In the genomic region with DNA sequence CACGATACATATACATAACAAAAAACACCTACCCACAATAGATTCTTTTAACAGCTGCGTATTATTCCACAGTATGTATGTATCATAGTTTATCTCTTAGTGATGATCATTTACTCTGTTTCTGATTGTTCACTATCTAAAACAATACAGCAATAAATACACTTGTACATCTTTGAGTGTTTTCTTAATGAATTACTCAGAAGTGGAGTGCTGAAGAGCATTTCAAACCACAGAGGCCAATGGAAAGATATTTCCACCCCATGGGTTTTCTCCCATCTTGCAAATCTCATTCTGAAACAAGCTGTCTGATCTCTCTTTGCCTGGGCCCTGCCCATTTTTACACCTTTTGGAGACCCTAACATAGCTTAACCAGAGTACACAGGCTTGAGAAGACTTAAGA, we compare ENCODE assay signal across 18 cellular contexts.
DNase-seq lines count a peak whose midpoint lies in the region; ATAC-seq lines count a peak whose summit lies in the region.
"Had no signal": no experiment of that assay in that cellular context is flagged by ENCODE, and none has a peak within 500 bp of the region (broad histone marks: within the 10 kb centered on the region; RNA-seq: fewer than 3 reads in every experiment).

No MANE protein-coding gene starts in this region.

- peaks cover 0 to 16% of the 10 kb centered on the region in 2 donors for H3K9me3 Mint-ChIP-seq in activated naive CD4-positive, alpha-beta T cell treated with anti-CD3 and anti-CD28 coated beads, Interleukin-2, amount 50 U/mL, for 72 hours
- H3K9me3 Mint-ChIP-seq in activated naive CD4-positive, alpha-beta T cell treated with anti-CD3 and anti-CD28 coated beads, Interleukin-2, amount 10 ng/mL, durations not matched to agents 7 days and 5 days, result peaks cover 6% of the 10 kb centered on the region
- H3K9me3 Mint-ChIP-seq in activated T-helper 2 cell treated with anti-CD3 and anti-CD28 coated beads, Interferon-gamma antibody, Interleukin-2, Interleukin-4, amounts not matched to agents 10 μg/mL and 5 μg/mL and 100 μg/mL, durations not matched to agents 14 hours and 24 hours and 36 hours, result peaks cover 19% of the 10 kb centered on the region
- peaks cover 0 to 5% of the 10 kb centered on the region in 2 donors for H3K9me3 Mint-ChIP-seq in stimulated activated naive CD8-positive, alpha-beta T cell treated with anti-CD3 and anti-CD28 coated beads, Interleukin-15, amount 100 ng/mL, for 72 hours
- H3K9me3 Mint-ChIP-seq: CD8-positive, alpha-beta T cell; GM23338 had no signal

- peak; percentile 72 to 91 for ATAC-seq in activated naive CD4-positive, alpha-beta T cell treated with anti-CD3 and anti-CD28 coated beads, Interleukin-2, amount 50 U/mL, for 72 hours
- peak; percentile 87 for ATAC-seq in stimulated activated naive CD8-positive, alpha-beta T cell treated with anti-CD3 and anti-CD28 coated beads, Interleukin-15, amount 100 ng/mL, for 72 hours
- ATAC-seq in left ventricle myocardium superior, result no peak
- ATAC-seq: CD8-positive, alpha-beta T cell; GM23338; HCT116; HepG2 had no signal

- CTCF ChIA-PET in activated naive CD4-positive, alpha-beta T cell treated with anti-CD3 and anti-CD28 coated beads, Interleukin-2, amount 10 ng/mL, durations not matched to agents 7 days and 5 days (lab: Charles Lee), result no interaction called here

- peak overlapping the region; percentile 21 to 79 for H3K27ac Mint-ChIP-seq in activated naive CD4-positive, alpha-beta T cell treated with anti-CD3 and anti-CD28 coated beads, Interleukin-2, amount 50 U/mL, for 72 hours
- H3K27ac Mint-ChIP-seq in activated naive CD4-positive, alpha-beta T cell treated with anti-CD3 and anti-CD28 coated beads, Interleukin-2, amount 10 ng/mL, durations not matched to agents 7 days and 5 days, result no peak overlapping the region
- peak overlapping the region; percentile 87 for H3K27ac Mint-ChIP-seq in activated T-helper 2 cell treated with anti-CD3 and anti-CD28 coated beads, Interferon-gamma antibody, Interleukin-2, Interleukin-4, amounts not matched to agents 10 μg/mL and 5 μg/mL and 100 μg/mL, durations not matched to agents 14 hours and 24 hours and 36 hours
- H3K27ac Mint-ChIP-seq in stimulated activated naive CD8-positive, alpha-beta T cell treated with anti-CD3 and anti-CD28 coated beads, Interleukin-15, amount 100 ng/mL, for 72 hours, result peak overlapping the region in 1 of 2 donors; percentile 81
- H3K27ac Mint-ChIP-seq: CD8-positive, alpha-beta T cell; GM23338 had no signal

- in situ Hi-C loops in KBM-7 (cut with MboI; ENCODE audit: low pct_unique_long_range_greater_than_20kb, low sequenced_read_pairs), result no loop called here

- peaks cover 0 to 18% of the 10 kb centered on the region in 2 donors for H3K36me3 Mint-ChIP-seq in activated naive CD4-positive, alpha-beta T cell treated with anti-CD3 and anti-CD28 coated beads, Interleukin-2, amount 50 U/mL, for 72 hours
- peaks cover 1% of the 10 kb centered on the region for H3K36me3 Mint-ChIP-seq in activated naive CD4-positive, alpha-beta T cell treated with anti-CD3 and anti-CD28 coated beads, Interleukin-2, amount 10 ng/mL, durations not matched to agents 7 days and 5 days
- H3K36me3 Mint-ChIP-seq in activated T-helper 2 cell treated with anti-CD3 and anti-CD28 coated beads, Interferon-gamma antibody, Interleukin-2, Interleukin-4, amounts not matched to agents 10 μg/mL and 5 μg/mL and 100 μg/mL, durations not matched to agents 14 hours and 24 hours and 36 hours (ENCODE audit: low read depth), result no peaks in the 10 kb centered on the region
- H3K36me3 Mint-ChIP-seq: CD8-positive, alpha-beta T cell had no signal

- H3K27me3 Mint-ChIP-seq in activated naive CD4-positive, alpha-beta T cell treated with anti-CD3 and anti-CD28 coated beads, Interleukin-2, amount 10 ng/mL, durations not matched to agents 7 days and 5 days, result no peaks in the 10 kb centered on the region
- H3K27me3 Mint-ChIP-seq in activated T-helper 2 cell treated with anti-CD3 and anti-CD28 coated beads, Interferon-gamma antibody, Interleukin-2, Interleukin-4, amounts not matched to agents 10 μg/mL and 5 μg/mL and 100 μg/mL, durations not matched to agents 14 hours and 24 hours and 36 hours (ENCODE audit: low read depth), result no peaks in the 10 kb centered on the region
- no peaks in the 10 kb centered on the region for H3K27me3 Mint-ChIP-seq in stimulated activated naive CD8-positive, alpha-beta T cell treated with anti-CD3 and anti-CD28 coated beads, Interleukin-15, amount 100 ng/mL, for 72 hours

- peaks cover 17% of the 10 kb centered on the region for H3K4me1 Mint-ChIP-seq in activated naive CD4-positive, alpha-beta T cell treated with anti-CD3 and anti-CD28 coated beads, Interleukin-2, amount 10 ng/mL, durations not matched to agents 7 days and 5 days
- H3K4me1 Mint-ChIP-seq in activated T-helper 2 cell treated with anti-CD3 and anti-CD28 coated beads, Interferon-gamma antibody, Interleukin-2, Interleukin-4, amounts not matched to agents 10 μg/mL and 5 μg/mL and 100 μg/mL, durations not matched to agents 14 hours and 24 hours and 36 hours (ENCODE audit: low read depth), result peaks cover 37% of the 10 kb centered on the region
- H3K4me1 Mint-ChIP-seq in stimulated activated naive CD8-positive, alpha-beta T cell treated with anti-CD3 and anti-CD28 coated beads, Interleukin-15, amount 100 ng/mL, for 72 hours, result peaks cover 28% of the 10 kb centered on the region

- intact Hi-C loops in activated T-helper 2 cell treated with anti-CD3 and anti-CD28 coated beads, Interferon-gamma antibody, Interleukin-2, Interleukin-4, amounts not matched to agents 10 μg/mL and 5 μg/mL and 100 μg/mL, durations not matched to agents 14 hours and 24 hours and 36 hours (cut with micrococcal nuclease), result loop anchor here (1.0 kb wide), 3 partner anchors 25 to 38 kb away; no protein-coding TSS in a partner anchor
- intact Hi-C loops in left ventricle myocardium superior (cut with micrococcal nuclease), result no loop called here

- peak; percentile 18 for DNase-seq in activated CD4-positive, alpha-beta T cell treated with anti-CD3 and anti-CD28 coated beads for 48 hours
- no peak for DNase-seq in activated CD4-positive, alpha-beta T cell treated with anti-CD3 and anti-CD28 coated beads, Interleukin-2, amount 50 U/mL, for 4 hours
- no peak for DNase-seq in activated naive CD4-positive, alpha-beta T cell treated with anti-CD3 and anti-CD28 coated beads, Interleukin-2, amount 50 U/mL, for 72 hours (ENCODE audit: low spot score in 2 of 2)
- DNase-seq in activated naive CD4-positive, alpha-beta T cell treated with anti-CD3 and anti-CD28 coated beads, Interleukin-2, amount 10 ng/mL, durations not matched to agents 7 days and 5 days, result no peak
- DNase-seq in activated T-helper 2 cell treated with anti-CD3 and anti-CD28 coated beads, Interferon-gamma antibody, Interleukin-2, Interleukin-4, amounts not matched to agents 10 μg/mL and 5 μg/mL and 100 μg/mL, durations not matched to agents 14 hours and 24 hours and 36 hours (ENCODE audit: low spot score), result no peak
- peak in 1 of 2 donors; percentile 30 for DNase-seq in stimulated activated naive CD8-positive, alpha-beta T cell treated with anti-CD3 and anti-CD28 coated beads, Interleukin-15, amount 100 ng/mL, for 72 hours
- DNase-seq in left ventricle myocardium superior (no peak), KBM-7 (no peak)
- DNase-seq: 8988T; CD8-positive, alpha-beta T cell; DND-41; NCI-H1048; NCI-H146; NCI-H2081; NCI-H524 had no signal

- H3K4me3 Mint-ChIP-seq in activated naive CD4-positive, alpha-beta T cell treated with anti-CD3 and anti-CD28 coated beads, Interleukin-2, amount 10 ng/mL, durations not matched to agents 7 days and 5 days, result no peak overlapping the region
- H3K4me3 Mint-ChIP-seq in activated T-helper 2 cell treated with anti-CD3 and anti-CD28 coated beads, Interferon-gamma antibody, Interleukin-2, Interleukin-4, amounts not matched to agents 10 μg/mL and 5 μg/mL and 100 μg/mL, durations not matched to agents 14 hours and 24 hours and 36 hours (ENCODE audit: low read depth), result no peak overlapping the region
- peak overlapping the region; percentile 41 to 43 for H3K4me3 Mint-ChIP-seq in stimulated activated naive CD8-positive, alpha-beta T cell treated with anti-CD3 and anti-CD28 coated beads, Interleukin-15, amount 100 ng/mL, for 72 hours
- H3K4me3 Mint-ChIP-seq: CD8-positive, alpha-beta T cell; GM23338 had no signal

Comparison
In these comparisons a context has a peak if more than half of its experiments do, and no peak if none do; other contexts are left out.
1. H3K4me3 Mint-ChIP-seq: peak in stimulated activated naive CD8-positive, alpha-beta T cell treated with anti-CD3 and anti-CD28 coated beads, Interleukin-15, amount 100 ng/mL, for 72 hours (2 of 2); none in activated naive CD4-positive, alpha-beta T cell treated with anti-CD3 and anti-CD28 coated beads, Interleukin-2, amount 10 ng/mL, durations not matched to agents 7 days and 5 days (single experiment) and activated T-helper 2 cell treated with anti-CD3 and anti-CD28 coated beads, Interferon-gamma antibody, Interleukin-2, Interleukin-4, amounts not matched to agents 10 μg/mL and 5 μg/mL and 100 μg/mL, durations not matched to agents 14 hours and 24 hours and 36 hours (single experiment).